Comparison of ENCODE assay signal across 13 cellular contexts in the genomic region with DNA sequence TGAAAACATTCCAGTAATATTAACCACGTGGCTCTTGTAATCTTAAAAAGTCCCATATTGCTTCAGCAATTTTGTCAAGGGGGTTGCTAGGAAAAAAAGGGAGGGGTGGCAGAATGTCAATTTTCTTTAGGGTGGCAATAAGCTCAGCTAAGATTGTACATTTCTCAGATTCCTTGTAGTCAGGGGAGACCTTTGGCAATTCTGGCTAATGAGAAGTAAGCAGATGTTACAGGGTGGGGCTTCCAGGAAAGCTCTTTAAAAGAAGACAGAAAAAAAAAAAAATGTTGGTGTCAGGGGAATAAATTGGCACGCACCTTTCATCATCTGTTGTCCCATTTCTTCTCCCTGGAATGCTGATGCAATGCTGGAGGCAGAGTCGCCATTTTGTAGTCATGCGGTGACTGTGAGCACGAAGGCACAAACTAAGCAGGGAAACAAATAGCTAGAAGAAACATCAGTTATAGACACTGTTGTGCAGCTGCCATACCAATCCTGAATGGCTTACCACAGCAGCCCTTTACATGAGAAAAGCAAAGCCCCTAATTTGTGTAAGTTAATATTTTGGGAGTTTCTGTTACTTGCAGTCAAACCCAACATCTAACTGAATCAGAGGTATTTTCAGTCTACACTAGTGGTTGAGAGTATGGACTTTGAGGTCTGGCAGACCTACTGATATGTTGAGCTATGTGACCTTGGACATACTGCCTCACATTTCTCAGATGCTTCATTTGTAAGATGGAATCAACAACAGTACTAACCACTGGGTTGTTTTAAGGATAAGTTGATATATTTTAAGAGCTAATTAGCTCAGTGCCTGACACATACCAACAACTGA. TPM values are rescaled to one million over a fixed set of nuclear protein-coding genes. Genes with fewer than 3 reads are reported as not detected.
DNase-seq lines count a peak whose midpoint lies in the region; ATAC-seq lines count a peak whose summit lies in the region.
"Had no signal": no experiment of that assay in that cellular context is flagged by ENCODE, and none has a peak within 500 bp of the region (broad histone marks: within the 10 kb centered on the region; RNA-seq: fewer than 3 reads in every experiment).

No MANE protein-coding gene starts in this region.

- H3K4me1 Mint-ChIP-seq in memory B cell: peaks cover 42% of the 10 kb centered on the region

- H3K4me3 Mint-ChIP-seq in memory B cell: peak overlapping the region; percentile 69

- DNase-seq in LHCN-M2 (ENCODE audit: low read depth) (peak; percentile 41), memory B cell (ENCODE audit: low spot score in 2 of 2) (no peak), NCI-H146 treated with DMSO at 0.1 percent for 48 hours (lab: John Stamatoyannopoulos, UW; ENCODE audit: unreplicated experiment) (no peak), HK-2 (ENCODE audit: unreplicated experiment) (no peak)
- DNase-seq: activated CD4-positive, alpha-beta T cell treated with anti-CD3 and anti-CD28 coated beads, Interleukin-2, amount 50 U/mL, for 48 hours; kidney glomerular epithelial cell; occipital lobe; SJCRH30; stimulated activated CD4-positive, alpha-beta T cell treated with anti-CD3 and anti-CD28 coated beads, Interleukin-2, amount 100 ng/mL, for 48 hours had no signal

- peak overlapping the region; percentile 63 for H3K27ac Mint-ChIP-seq in memory B cell

- ATAC-seq in GM18520 (IDR thresholded peaks at IDR 0.05; ENCODE audit: unreplicated experiment) (peak; percentile 52), GM21515 (IDR thresholded peaks at IDR 0.05; ENCODE audit: unreplicated experiment) (peak; percentile 31), memory B cell (ENCODE audit: low read depth) (no peak), esophagus mucosa (no peak), HG03175 (IDR thresholded peaks at IDR 0.05; ENCODE audit: unreplicated experiment) (no peak)

- peaks cover 7% of the 10 kb centered on the region for H3K9me3 Mint-ChIP-seq in memory B cell

- no peaks in the 10 kb centered on the region for H3K27me3 Mint-ChIP-seq in memory B cell

- peaks cover 11% of the 10 kb centered on the region for H3K36me3 Mint-ChIP-seq in memory B cell

RNA-seq across cellular contexts. Expression of a gene that starts 56.0 kb away (rescaled TPM):
- 30.7 and 42.3 TPM in 2 replicates for total RNA-seq in LHCN-M2 (2014; rRNA removed)
- 122 TPM for polyA plus RNA-seq in LHCN-M2 (2012)
- 31.0 TPM for total RNA-seq in esophagus mucosa

RNA-seq across cellular contexts. Expression of a gene that starts 56.0 kb away (rescaled TPM):
- total RNA-seq in LHCN-M2 (2014; rRNA removed) (20.0 and 22.6 TPM in 2 replicates), esophagus mucosa (5.6 TPM)
- polyA plus RNA-seq in LHCN-M2 (2012): 4.1 TPM

Comparison
In these comparisons a context has a peak if more than half of its experiments do, and no peak if none do; other contexts are left out.
1. ATAC-seq: peak in GM18520 (single experiment) and GM21515 (single experiment); none in memory B cell (single experiment), esophagus mucosa (single experiment) and HG03175 (single experiment).